In genomic region chr10:59854571-59854970, GRCh38 we compare ENCODE assay signal across 19 cellular contexts. TPM values are rescaled to one million over a fixed set of nuclear protein-coding genes. Genes with fewer than 3 reads are reported as not detected.
DNase-seq lines count a peak whose midpoint lies in the region; ATAC-seq, FAIRE-seq and TF ChIP-seq lines count a peak whose summit lies in the region.
"Had no signal": no experiment of that assay in that cellular context is flagged by ENCODE, and none has a peak within 500 bp of the region (broad histone marks: within the 10 kb centered on the region; RNA-seq: fewer than 3 reads in every experiment).

No MANE protein-coding gene starts in this region.

- no peak for ATAC-seq in PC-3
- ATAC-seq in stimulated activated memory B cell treated with anti-CD40 and anti-IgM and Interleukin-4, amounts not matched to agents 10 μg/mL and 1 μg/mL and 100 μg/mL, for 72 hours = no peak
- ATAC-seq: HepG2 had no signal

- H3K79me2 ChIP-seq in PC-3 (ENCODE audit: low read length) = peaks cover 79% of the 10 kb centered on the region

- H3K27ac ChIP-seq in PC-3 (ENCODE audit: low read length) (no peak overlapping the region), esophagus squamous epithelium (peak overlapping the region in 3 of 4 donors; percentile 15 to 54 (median 48))
- H3K27ac ChIP-seq: 22Rv1, Peyer's patch had no signal

- H3K9me3 Mint-ChIP-seq in stimulated activated memory B cell treated with anti-CD40 and anti-IgM and Interleukin-4, amounts not matched to agents 10 μg/mL and 1 μg/mL and 100 μg/mL, for 72 hours = no peaks in the 10 kb centered on the region
- H3K9me3 Mint-ChIP-seq in activated T-helper 1 cell treated with anti-CD3 and anti-CD28 coated beads, Interleukin-12 subunit alpha, Interleukin-12 subunit beta, Interleukin-2, Interleukin-4 antibody, amounts not matched to agents 30 ng/mL and 10 ng/mL and 1 ng/mL, durations not matched to agents 14 hours and 24 hours and 36 hours = peaks cover 7% of the 10 kb centered on the region

- H3K9me3 ChIP-seq in PC-3 (ENCODE audit: low read length) = no peaks in the 10 kb centered on the region
- H3K9me3 ChIP-seq in esophagus squamous epithelium = no peaks in the 10 kb centered on the region
- H3K9me3 ChIP-seq: MG63, Peyer's patch had no signal

- DNase-seq in SIG-M5 treated with dmso at 0.1 percent for 504 hours (lab: John Stamatoyannopoulos, UW; ENCODE audit: unreplicated experiment) (peak; percentile 16), SIG-M5 (lab: John Stamatoyannopoulos, UW) (no peak), PC-3 (peak; percentile 81), esophagus squamous epithelium (lab: John Stamatoyannopoulos, UW) (no peak), D721Med (ENCODE audit: insufficient read length, low spot score) (no peak), germinal center (ENCODE audit: low spot score) (no peak)
- no peak for DNase-seq in activated T-helper 1 cell treated with anti-CD3 and anti-CD28 coated beads, Interleukin-12 subunit alpha, Interleukin-12 subunit beta, Interleukin-2, Interleukin-4 antibody, amounts not matched to agents 30 ng/mL and 10 ng/mL and 1 ng/mL, durations not matched to agents 14 hours and 24 hours and 36 hours (ENCODE audit: low spot score)
- DNase-seq: DND-41, MG63, NCI-H1092 treated with DMSO at 0.1 percent for 48 hours, NCI-H1694, NCI-H524, Peyer's patch, Right ventricle myocardium superior had no signal

- peaks cover 33% of the 10 kb centered on the region for H3K4me1 ChIP-seq in PC-3 (ENCODE audit: insufficient read depth, low read length)
- H3K4me1 ChIP-seq in esophagus squamous epithelium = peaks cover 18 to 79% (median 21%) of the 10 kb centered on the region in 3 donors

- H3K36me3 ChIP-seq in PC-3 (ENCODE audit: low read depth, low read length) = peaks cover 18% of the 10 kb centered on the region
- peaks cover 0 to 27% (median under 1%) of the 10 kb centered on the region in 3 donors for H3K36me3 ChIP-seq in esophagus squamous epithelium

- CTCF ChIA-PET in PC-3 (lab: Charles Lee) = interaction anchor here (0.7 kb wide), 1 partner anchor 24 kb away, joined by 3 read pairs; no protein-coding TSS in a partner anchor

- H3K27me3 Mint-ChIP-seq in stimulated activated memory B cell treated with anti-CD40 and anti-IgM and Interleukin-4, amounts not matched to agents 10 μg/mL and 1 μg/mL and 100 μg/mL, for 72 hours = no peaks in the 10 kb centered on the region
- H3K27me3 Mint-ChIP-seq in activated T-helper 1 cell treated with anti-CD3 and anti-CD28 coated beads, Interleukin-12 subunit alpha, Interleukin-12 subunit beta, Interleukin-2, Interleukin-4 antibody, amounts not matched to agents 30 ng/mL and 10 ng/mL and 1 ng/mL, durations not matched to agents 14 hours and 24 hours and 36 hours (ENCODE audit: insufficient read depth) = no peaks in the 10 kb centered on the region

- H3K4me3 ChIP-seq in PC-3 (ENCODE audit: low read length) (no peak overlapping the region), esophagus squamous epithelium (no peak overlapping the region)
- H3K4me3 ChIP-seq: MG63, Peyer's patch had no signal

- TF ChIP-seq CTCF in PC-3 (conservative IDR thresholded peaks at IDR 0.05; ENCODE audit: low read depth, low read length) (no peak), esophagus squamous epithelium (IDR thresholded peaks at IDR 0.05) (no peak), D721Med (IDR thresholded peaks at IDR 0.05; ENCODE audit: insufficient read depth, missing control alignments) (no peak)

- 69 to 71% methylated on average over 4 of the region's 4 CpGs for WGBS in esophagus squamous epithelium, 2 donors

- peaks cover 65% of the 10 kb centered on the region for H3K4me1 Mint-ChIP-seq in stimulated activated memory B cell treated with anti-CD40 and anti-IgM and Interleukin-4, amounts not matched to agents 10 μg/mL and 1 μg/mL and 100 μg/mL, for 72 hours
- H3K4me1 Mint-ChIP-seq in activated T-helper 1 cell treated with anti-CD3 and anti-CD28 coated beads, Interleukin-12 subunit alpha, Interleukin-12 subunit beta, Interleukin-2, Interleukin-4 antibody, amounts not matched to agents 30 ng/mL and 10 ng/mL and 1 ng/mL, durations not matched to agents 14 hours and 24 hours and 36 hours (ENCODE audit: low read depth) = peaks cover 28% of the 10 kb centered on the region

- H4K20me1 ChIP-seq in PC-3 (ENCODE audit: low read length) = peaks cover 18% of the 10 kb centered on the region; the same call in 1 of the 2 replicates

- H3F3A ChIP-seq in PC-3 (ENCODE audit: low read length, unreplicated experiment) = no peaks in the 10 kb centered on the region

- TF ChIP-seq POLR2A in esophagus squamous epithelium (IDR thresholded peaks at IDR 0.05) = no peak

- H2AFZ ChIP-seq in PC-3 (ENCODE audit: low read length) = no peak overlapping the region

- H3K36me3 Mint-ChIP-seq in stimulated activated memory B cell treated with anti-CD40 and anti-IgM and Interleukin-4, amounts not matched to agents 10 μg/mL and 1 μg/mL and 100 μg/mL, for 72 hours = peaks cover 24% of the 10 kb centered on the region
- H3K36me3 Mint-ChIP-seq in activated T-helper 1 cell treated with anti-CD3 and anti-CD28 coated beads, Interleukin-12 subunit alpha, Interleukin-12 subunit beta, Interleukin-2, Interleukin-4 antibody, amounts not matched to agents 30 ng/mL and 10 ng/mL and 1 ng/mL, durations not matched to agents 14 hours and 24 hours and 36 hours (ENCODE audit: low read depth) = peaks cover 33% of the 10 kb centered on the region

- peak overlapping the region; percentile 6 for H3K27ac Mint-ChIP-seq in stimulated activated memory B cell treated with anti-CD40 and anti-IgM and Interleukin-4, amounts not matched to agents 10 μg/mL and 1 μg/mL and 100 μg/mL, for 72 hours
- no peak overlapping the region for H3K27ac Mint-ChIP-seq in activated T-helper 1 cell treated with anti-CD3 and anti-CD28 coated beads, Interleukin-12 subunit alpha, Interleukin-12 subunit beta, Interleukin-2, Interleukin-4 antibody, amounts not matched to agents 30 ng/mL and 10 ng/mL and 1 ng/mL, durations not matched to agents 14 hours and 24 hours and 36 hours

- intact Hi-C loops in PC-3 (cut with micrococcal nuclease) (no loop called here), esophagus squamous epithelium (cut with DNase I) (no loop called here)
- intact Hi-C loops in activated T-helper 1 cell treated with anti-CD3 and anti-CD28 coated beads, Interleukin-12 subunit alpha, Interleukin-12 subunit beta, Interleukin-2, Interleukin-4 antibody, amounts not matched to agents 30 ng/mL and 10 ng/mL and 1 ng/mL, durations not matched to agents 14 hours and 24 hours and 36 hours (cut with micrococcal nuclease) = no loop called here

- no peaks in the 10 kb centered on the region for H3K9me2 ChIP-seq in PC-3 (replicated peaks; ENCODE audit: low read length)

- H3K9ac ChIP-seq in PC-3 (ENCODE audit: low read length) = no peak overlapping the region

- POLR2A ChIA-PET in PC-3 (lab: Charles Lee; ENCODE audit: unreplicated experiment) = no interaction called here

- H3K4me3 Mint-ChIP-seq in stimulated activated memory B cell treated with anti-CD40 and anti-IgM and Interleukin-4, amounts not matched to agents 10 μg/mL and 1 μg/mL and 100 μg/mL, for 72 hours = no peak overlapping the region
- no peak overlapping the region for H3K4me3 Mint-ChIP-seq in activated T-helper 1 cell treated with anti-CD3 and anti-CD28 coated beads, Interleukin-12 subunit alpha, Interleukin-12 subunit beta, Interleukin-2, Interleukin-4 antibody, amounts not matched to agents 30 ng/mL and 10 ng/mL and 1 ng/mL, durations not matched to agents 14 hours and 24 hours and 36 hours

- peak overlapping the region; percentile 6 for H3K4me2 ChIP-seq in PC-3 (ENCODE audit: low read length)

- no peaks in the 10 kb centered on the region for H3K27me3 ChIP-seq in PC-3 (ENCODE audit: low read length)
- H3K27me3 ChIP-seq in esophagus squamous epithelium = no peaks in the 10 kb centered on the region
- H3K27me3 ChIP-seq: MG63, Peyer's patch had no signal

- FAIRE-seq in D721Med (lab: Jason Lieb, UNC) = no peak
- FAIRE-seq: G401.6, H1, HepG2 had no signal

- BruUV-seq in PC-3 (replicated peaks; lab: Mats Ljungman, UMichigan) = no TSS peak

RNA-seq across cellular contexts. Expression of gene CCDC6, which starts 51.8 kb away (rescaled TPM):
- total RNA-seq in PC-3 (2014; rRNA removed) = 37.6 and 46.1 TPM in 2 replicates
- total RNA-seq in esophagus squamous epithelium = 10 to 100 TPM; 52.5 to 65.8 (median 57.7) TPM
- 97.6 and 103 TPM in 2 replicates for total RNA-seq in activated T-helper 1 cell treated with anti-CD3 and anti-CD28 coated beads, Interleukin-12 subunit alpha, Interleukin-12 subunit beta, Interleukin-2, Interleukin-4 antibody, amounts not matched to agents 30 ng/mL and 10 ng/mL and 1 ng/mL, durations not matched to agents 14 hours and 24 hours and 36 hours

Comparison
In these comparisons a context has a peak if more than half of its experiments do, and no peak if none do; other contexts are left out.
1. DNase-seq: peak in SIG-M5 treated with dmso at 0.1 percent for 504 hours (single experiment) and PC-3 (single experiment); none in SIG-M5 (single experiment), esophagus squamous epithelium (single experiment), D721Med (single experiment), activated T-helper 1 cell treated with anti-CD3 and anti-CD28 coated beads, Interleukin-12 subunit alpha, Interleukin-12 subunit beta, Interleukin-2, Interleukin-4 antibody, amounts not matched to agents 30 ng/mL and 10 ng/mL and 1 ng/mL, durations not matched to agents 14 hours and 24 hours and 36 hours (single experiment) and germinal center (single experiment).